Comparison of ENCODE assay signal across 15 cellular contexts in the genomic region with DNA sequence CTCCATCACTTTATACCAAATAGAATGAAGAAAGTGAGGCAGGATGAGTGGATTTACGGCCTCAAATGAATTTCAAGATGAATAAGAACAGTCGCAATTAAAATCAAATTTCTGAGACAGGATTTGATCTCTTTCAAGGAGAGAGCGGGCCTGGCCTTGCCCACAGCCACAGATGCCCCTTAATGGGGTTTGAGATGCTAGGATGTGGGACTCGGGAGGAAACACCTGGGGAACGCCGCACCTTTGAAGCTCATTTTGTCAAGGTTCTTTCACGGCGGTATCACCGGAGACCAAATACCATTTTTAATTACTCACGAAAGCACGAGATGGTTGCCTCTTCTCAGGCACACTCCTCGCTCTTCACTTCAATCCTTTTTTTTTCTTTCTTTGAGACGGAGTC.
"Had no signal": no experiment of that assay in that cellular context is flagged by ENCODE, and none has a peak within 500 bp of the region (broad histone marks: within the 10 kb centered on the region; RNA-seq: fewer than 3 reads in every experiment).

No MANE protein-coding gene starts in this region.

- H3K36me3 Mint-ChIP-seq: stimulated activated effector memory CD8-positive, alpha-beta T cell treated with anti-CD3 and anti-CD28 coated beads, Interleukin-12 subunit alpha, Interleukin-12 subunit beta, amount 100 ng/mL, for 72 hours had no signal

- H3K9me3 Mint-ChIP-seq: stimulated activated effector memory CD8-positive, alpha-beta T cell treated with anti-CD3 and anti-CD28 coated beads, Interleukin-12 subunit alpha, Interleukin-12 subunit beta, amount 100 ng/mL, for 72 hours had no signal

- ATAC-seq: gastrocnemius medialis; heart left ventricle; stimulated activated effector memory CD8-positive, alpha-beta T cell treated with anti-CD3 and anti-CD28 coated beads, Interleukin-12 subunit alpha, Interleukin-12 subunit beta, amount 100 ng/mL, for 72 hours; WTC11 had no signal

- H3K36me3 ChIP-seq: adrenal gland, cardiac muscle cell, gastrocnemius medialis, heart left ventricle, neutrophil, transverse colon, vagina had no signal

- H3K4me3 ChIP-seq: adrenal gland, cardiac muscle cell, gastrocnemius medialis, heart left ventricle, lung, transverse colon, vagina had no signal

- H3K27ac Mint-ChIP-seq: stimulated activated effector memory CD8-positive, alpha-beta T cell treated with anti-CD3 and anti-CD28 coated beads, Interleukin-12 subunit alpha, Interleukin-12 subunit beta, amount 100 ng/mL, for 72 hours; WTC11 had no signal

- H3K4me1 ChIP-seq: adrenal gland, gastrocnemius medialis, vagina had no signal

- H3K4me3 Mint-ChIP-seq: stimulated activated effector memory CD8-positive, alpha-beta T cell treated with anti-CD3 and anti-CD28 coated beads, Interleukin-12 subunit alpha, Interleukin-12 subunit beta, amount 100 ng/mL, for 72 hours; WTC11 had no signal

- DNase-seq: activated CD4-positive, alpha-beta T cell treated with anti-CD3 and anti-CD28 coated beads for 4 hours; activated CD8-positive, alpha-beta memory T cell treated with anti-CD3 and anti-CD28 coated beads for 24 hours; adrenal gland; erythroblast; gastrocnemius medialis; heart left ventricle; midbrain; stimulated activated CD4-positive, alpha-beta T cell treated with anti-CD3 and anti-CD28 coated beads, Interleukin-12 subunit alpha, Interleukin-12 subunit beta, amount 100 ng/mL, for 4 hours; transverse colon had no signal

- H3K27me3 ChIP-seq: adrenal gland, cardiac muscle cell, vagina had no signal

- H3K4me1 Mint-ChIP-seq: stimulated activated effector memory CD8-positive, alpha-beta T cell treated with anti-CD3 and anti-CD28 coated beads, Interleukin-12 subunit alpha, Interleukin-12 subunit beta, amount 100 ng/mL, for 72 hours had no signal

- H3K27ac ChIP-seq: cardiac muscle cell, gastrocnemius medialis, heart left ventricle, neutrophil, transverse colon, vagina had no signal

- H3K9me3 ChIP-seq: adrenal gland, gastrocnemius medialis, heart left ventricle, neutrophil, transverse colon, vagina had no signal
